ENCODE assay signal across 1 cellular context in genomic region chr6:33454009-33454946, GRCh38.
TF ChIP-seq lines count a peak whose summit lies in the region.

Gene ZBTB9, plus strand, starts transcription at chr6:33454576. Its CDS starts 525 bp downstream, at chr6:33455101.

TF ChIP-seq in HepG2, 621 proteins besides CTCF, POLR2A, EP300 and RAD21 (continued from another document and continues in another):
- TF ChIP-seq ZUFSP (CRISPR knock-in tag; IDR thresholded peaks at IDR 0.05; ENCODE audit: borderline replicate concordance) (no peak), IKZF4 (CRISPR knock-in tag; IDR thresholded peaks at IDR 0.05; ENCODE audit: borderline replicate concordance, low read depth, not compliant biosample characterization) (peak; percentile 28), NR2F2 (IDR thresholded peaks at IDR 0.05; ENCODE audit: borderline replicate concordance, low read depth) (peak; percentile 35; the same call in 1 of the 2 replicates), ELF4 (CRISPR knock-in tag; IDR thresholded peaks at IDR 0.05; ENCODE audit: borderline replicate concordance) (no peak), RFXANK (CRISPR knock-in tag; IDR thresholded peaks at IDR 0.05) (peak; percentile 84), SETDB1 (CRISPR knock-in tag; IDR thresholded peaks at IDR 0.05; ENCODE audit: borderline replicate concordance) (peak; percentile 16; the same call in 1 of the 2 replicates), ZSCAN25 (CRISPR knock-in tag; IDR thresholded peaks at IDR 0.05) (peak; percentile 79; the same call in 1 of the 2 replicates), PRDM15 (CRISPR knock-in tag; IDR thresholded peaks at IDR 0.05) (0 out of 2 replicates have a peak, but pooled peaks have one; percentile 53), MTERF4 (CRISPR knock-in tag; IDR thresholded peaks at IDR 0.05) (peak; percentile 65; the same call in 1 of the 2 replicates), ZSCAN5A (CRISPR knock-in tag; IDR thresholded peaks at IDR 0.05; ENCODE audit: borderline replicate concordance) (peak; percentile 89), ZNF251 (CRISPR knock-in tag; IDR thresholded peaks at IDR 0.05) (no peak), JUNB (CRISPR knock-in tag; IDR thresholded peaks at IDR 0.05; ENCODE audit: borderline replicate concordance) (0 out of 2 replicates have a peak, but pooled peaks have one; percentile 57), ZNF710 (CRISPR knock-in tag; IDR thresholded peaks at IDR 0.05; ENCODE audit: borderline replicate concordance) (peak; percentile 64; the same call in 1 of the 2 replicates), SPEN (CRISPR knock-in tag; IDR thresholded peaks at IDR 0.05; ENCODE audit: low read depth) (peak; percentile 94), ZNF670 (CRISPR knock-in tag; IDR thresholded peaks at IDR 0.05; ENCODE audit: borderline replicate concordance) (no peak), RARA (CRISPR knock-in tag; IDR thresholded peaks at IDR 0.05) (peak; percentile 35), CREB3 (CRISPR knock-in tag; IDR thresholded peaks at IDR 0.05) (0 out of 2 replicates have a peak, but pooled peaks have one; percentile 17), CBX2 (IDR thresholded peaks at IDR 0.05; ENCODE audit: low read depth, low read length) (no peak), CBX2 (CRISPR knock-in tag; IDR thresholded peaks at IDR 0.05; ENCODE audit: low read depth) (no peak), ZC3H4 (CRISPR knock-in tag; IDR thresholded peaks at IDR 0.05; ENCODE audit: borderline replicate concordance) (no peak), MLXIP (CRISPR knock-in tag; IDR thresholded peaks at IDR 0.05; ENCODE audit: borderline replicate concordance) (no peak), PITX1 (CRISPR knock-in tag; IDR thresholded peaks at IDR 0.05) (peak; percentile 87), SKIL (CRISPR knock-in tag; IDR thresholded peaks at IDR 0.05; ENCODE audit: borderline replicate concordance) (peak; percentile 78), NFYB (CRISPR knock-in tag; IDR thresholded peaks at IDR 0.05) (peak; percentile 97), ZNF337 (CRISPR knock-in tag; IDR thresholded peaks at IDR 0.05; ENCODE audit: borderline replicate concordance, low read depth) (peak; percentile 74; the same call in 1 of the 2 replicates), ZNF451 (CRISPR knock-in tag; IDR thresholded peaks at IDR 0.05) (no peak; the same call in 1 of the 2 replicates), HNF4G (IDR thresholded peaks at IDR 0.05; ENCODE audit: borderline replicate concordance, low read depth, low read length) (no peak), HNF4G (CRISPR knock-in tag; IDR thresholded peaks at IDR 0.05; ENCODE audit: borderline replicate concordance, low read depth) (peak; percentile 41; the same call in 1 of the 2 replicates), RFX1 (IDR thresholded peaks at IDR 0.05) (peak; percentile 54; the same call in 1 of the 2 replicates), TCF12 (IDR thresholded peaks at IDR 0.05) (no peak), TCF12 (CRISPR knock-in tag; IDR thresholded peaks at IDR 0.05) (no peak), ZNF704 (CRISPR knock-in tag; IDR thresholded peaks at IDR 0.05; ENCODE audit: borderline replicate concordance) (peak; percentile 82; the same call in 1 of the 2 replicates), TFE3 (CRISPR knock-in tag; IDR thresholded peaks at IDR 0.05) (peak; percentile 66)
